ENCODE assay signal across 12 cellular contexts in genomic region chr1:204041232-204041767, GRCh38. TPM values are rescaled to one million over a fixed set of nuclear protein-coding genes. Genes with fewer than 3 reads are reported as not detected.
DNase-seq lines count a peak whose midpoint lies in the region; ATAC-seq and TF ChIP-seq lines count a peak whose summit lies in the region.
"Had no signal": no experiment of that assay in that cellular context is flagged by ENCODE, and none has a peak within 500 bp of the region (broad histone marks: within the 10 kb centered on the region; RNA-seq: fewer than 3 reads in every experiment).

No MANE protein-coding gene starts in this region.

- no peak overlapping the region for H2BK15ac ChIP-seq in IMR-90 (ENCODE audit: low read depth, low read length)
- no peak overlapping the region for H2BK15ac ChIP-seq in mesenchymal stem cell (ENCODE audit: low read depth, poor library complexity, severe bottlenecking)

- no peaks in the 10 kb centered on the region for H3K4me1 ChIP-seq in IMR-90 (ENCODE audit: control insufficient read depth, insufficient read depth, low read length)
- H3K4me1 ChIP-seq in esophagus muscularis mucosa, result peaks cover 13 to 43% (median 23%) of the 10 kb centered on the region in 4 donors
- H3K4me1 ChIP-seq in mesenchymal stem cell (ENCODE audit: control insufficient read depth, insufficient read depth, low read depth, low read length), result peaks cover 10% of the 10 kb centered on the region
- H3K4me1 ChIP-seq in suprapubic skin, result peaks cover 21% of the 10 kb centered on the region

- no peak overlapping the region for H3K4me2 ChIP-seq in IMR-90 (ENCODE audit: low read depth, low read length)
- no peak overlapping the region for H3K4me2 ChIP-seq in mesenchymal stem cell (ENCODE audit: low read length, poor library complexity, severe bottlenecking)

- H2BK120ac ChIP-seq in IMR-90 (ENCODE audit: low read depth, low read length) (no peak overlapping the region), mesenchymal stem cell (ENCODE audit: low read depth, low read length) (no peak overlapping the region)

- H3K18ac ChIP-seq in IMR-90 (ENCODE audit: low read depth, low read length) (no peak overlapping the region), mesenchymal stem cell (ENCODE audit: low read depth in 1 of 2, low read length in 2 of 2) (no peak overlapping the region)

- dilution Hi-C loops in IMR-90 (cut with HindIII; ENCODE audit: low sequenced_read_pairs, unreplicated experiment), result no loop called here

- H3K4ac ChIP-seq in IMR-90 (ENCODE audit: low read depth, low read length) (no peak overlapping the region), mesenchymal stem cell (ENCODE audit: low read depth in 1 of 2, low read length in 2 of 2) (no peak overlapping the region)

- no peak overlapping the region for H2AK9ac ChIP-seq in IMR-90 (replicated peaks; ENCODE audit: low read depth, low read length, poor library complexity)

- no TSS peak for BruUV-seq in IMR-90 (replicated peaks; lab: Mats Ljungman, UMichigan)

- peaks cover 32% of the 10 kb centered on the region for H3K27me3 ChIP-seq in IMR-90 (ENCODE audit: control insufficient read depth, insufficient read depth, low read length)
- no peaks in the 10 kb centered on the region for H3K27me3 ChIP-seq in esophagus muscularis mucosa
- H3K27me3 ChIP-seq in mesenchymal stem cell (ENCODE audit: control insufficient read depth in 1 of 2, insufficient read depth in 1 of 2, low read length in 2 of 2), result no peaks in the 10 kb centered on the region
- no peaks in the 10 kb centered on the region for H3K27me3 ChIP-seq in suprapubic skin
- H3K27me3 ChIP-seq: ascending aorta had no signal

- H2AK5ac ChIP-seq in IMR-90 (ENCODE audit: low read depth, low read length) (no peak overlapping the region), mesenchymal stem cell (ENCODE audit: low read length, severe bottlenecking) (no peak overlapping the region)

- no peaks in the 10 kb centered on the region for H3K36me3 ChIP-seq in IMR-90 (ENCODE audit: control insufficient read depth, insufficient read depth, low read length)
- no peaks in the 10 kb centered on the region for H3K36me3 ChIP-seq in esophagus muscularis mucosa
- H3K36me3 ChIP-seq in mesenchymal stem cell (ENCODE audit: control insufficient read depth in 1 of 2, insufficient read depth in 2 of 2, low read depth in 1 of 2, low read length in 2 of 2), result no peaks in the 10 kb centered on the region
- no peaks in the 10 kb centered on the region for H3K36me3 ChIP-seq in suprapubic skin
- H3K36me3 ChIP-seq: ascending aorta had no signal

- TF ChIP-seq EP300 in esophagus muscularis mucosa (IDR thresholded peaks at IDR 0.05), result no peak
- no peak for TF ChIP-seq EP300 in suprapubic skin (IDR thresholded peaks at IDR 0.05)

- intact Hi-C loops in IMR-90 (cut with micrococcal nuclease), result no loop called here
- intact Hi-C loops in esophagus muscularis mucosa (cut with DNase I), result no loop called here

- H2BK12ac ChIP-seq in mesenchymal stem cell (ENCODE audit: low read length in 2 of 2), result no peak overlapping the region

- TF ChIP-seq CTCF in IMR-90 (conservative IDR thresholded peaks at IDR 0.05; ENCODE audit: low read depth, low read length) (no peak), esophagus muscularis mucosa (IDR thresholded peaks at IDR 0.05) (no peak), suprapubic skin (IDR thresholded peaks at IDR 0.05) (no peak)

- H3K79me1 ChIP-seq in IMR-90 (ENCODE audit: low read depth in 1 of 2, low read length in 2 of 2) (no peaks in the 10 kb centered on the region), mesenchymal stem cell (replicated peaks; ENCODE audit: low read length, poor library complexity, severe bottlenecking) (no peaks in the 10 kb centered on the region)

- POLR2A ChIA-PET in IMR-90 (lab: Charles Lee; ENCODE audit: unreplicated experiment), result no interaction called here

- H3K23ac ChIP-seq in IMR-90 (ENCODE audit: low read depth, low read length) (no peak overlapping the region), mesenchymal stem cell (ENCODE audit: low read length in 2 of 2) (no peak overlapping the region)

- H3K4me3 ChIP-seq in IMR-90 (ENCODE audit: insufficient read depth, low read depth, low read length) (no peak overlapping the region), esophagus muscularis mucosa (no peak overlapping the region), mesenchymal stem cell (ENCODE audit: insufficient read depth in 1 of 2, low read depth in 1 of 2, low read length in 2 of 2) (peak overlapping the region in 1 of 2 experiments; percentile 64), suprapubic skin (no peak overlapping the region)
- H3K4me3 ChIP-seq: ascending aorta had no signal

- no peak overlapping the region for H3K9ac ChIP-seq in IMR-90 (ENCODE audit: low read depth, low read length)
- H3K9ac ChIP-seq in mesenchymal stem cell (ENCODE audit: low read length), result peak overlapping the region; percentile 88

- H3K14ac ChIP-seq in IMR-90 (replicated peaks; ENCODE audit: low read depth, low read length) (no peak overlapping the region), mesenchymal stem cell (ENCODE audit: low read length in 2 of 2) (no peak overlapping the region)

- TF ChIP-seq POLR2A in IMR-90 (IDR thresholded peaks at IDR 0.05; ENCODE audit: low read depth, low read length), result no peak
- no peak for TF ChIP-seq POLR2A in esophagus muscularis mucosa (IDR thresholded peaks at IDR 0.05; ENCODE audit: low read depth)
- no peak for TF ChIP-seq POLR2A in suprapubic skin (IDR thresholded peaks at IDR 0.05)

- no peak overlapping the region for H4K5ac ChIP-seq in IMR-90 (ENCODE audit: low read depth, low read length)

- no peaks in the 10 kb centered on the region for H4K20me1 ChIP-seq in IMR-90 (ENCODE audit: insufficient read depth, low read length)

- H3K56ac ChIP-seq in IMR-90 (ENCODE audit: extremely low read depth, insufficient read depth, low read length), result no peak overlapping the region

- H3K9me1 ChIP-seq in IMR-90 (ENCODE audit: insufficient read depth, low read length), result no peaks in the 10 kb centered on the region; the same call in 1 of the 2 replicates

- no peak overlapping the region for H2BK5ac ChIP-seq in IMR-90 (ENCODE audit: low read depth, low read length, poor library complexity, severe bottlenecking)
- no peak overlapping the region for H2BK5ac ChIP-seq in mesenchymal stem cell (ENCODE audit: low read depth, low read length, poor library complexity, severe bottlenecking)

- 30% methylated on average over 5 of the region's 10 CpGs; no CpG with 5 or more reads in 1 of the 2 experiments for WGBS in IMR-90 (ENCODE audit: extremely low coverage in 2 of 2, insufficient read length in 1 of 2), 2 experiments
- 47% methylated on average over 10 of the region's 10 CpGs for WGBS in esophagus muscularis mucosa
- 77% methylated on average over 8 of the region's 10 CpGs for WGBS in mesenchymal stem cell
- WGBS in suprapubic skin, result 35% methylated on average over 10 of the region's 10 CpGs

- H2AFZ ChIP-seq in IMR-90 (replicated peaks; ENCODE audit: low read length, poor library complexity), result no peak overlapping the region
- no peak overlapping the region for H2AFZ ChIP-seq in mesenchymal stem cell (ENCODE audit: low read depth, low read length)

- H4K8ac ChIP-seq in IMR-90 (ENCODE audit: low read depth in 2 of 2, low read length in 2 of 2) (no peak overlapping the region), mesenchymal stem cell (ENCODE audit: low read length) (no peak overlapping the region)

- H3K27ac ChIP-seq in IMR-90 (ENCODE audit: insufficient read depth, low read length) (no peak overlapping the region), esophagus muscularis mucosa (replicated peaks in 1 of 4) (peak overlapping the region; percentile 62 to 74 (median 64)), mesenchymal stem cell (ENCODE audit: low read length, poor library complexity, severe bottlenecking) (no peak overlapping the region), suprapubic skin (peak overlapping the region; percentile 89)

- DNase-seq in IMR-90, result no peak
- no peak for DNase-seq in esophagus muscularis mucosa (ENCODE audit: extremely low spot score)
- DNase-seq in mesenchymal stem cell, result no peak
- peak; percentile 82 to 85 for DNase-seq in suprapubic skin (ENCODE audit: low spot score in 2 of 2)
- DNase-seq in cerebellar cortex (ENCODE audit: low spot score), result no peak
- no peak for DNase-seq in midbrain (lab: John Stamatoyannopoulos, UW)
- no peak for DNase-seq in NCI-H2029 (lab: John Stamatoyannopoulos, UW)
- DNase-seq: DMS 273 treated with DMSO at 0.1 percent for 48 hours, MV-4-11, nucleus accumbens had no signal

- CTCF ChIA-PET in IMR-90 (lab: Yijun Ruan, JAX), result no interaction called here

- H4K91ac ChIP-seq in IMR-90 (ENCODE audit: insufficient read depth, low read depth, low read length) (no peak overlapping the region), mesenchymal stem cell (ENCODE audit: low read length) (no peak overlapping the region)

- no peak for TF ChIP-seq RAD21 in IMR-90 (IDR thresholded peaks at IDR 0.05; ENCODE audit: low read length)

- in situ Hi-C loops in IMR-90 (cut with MboI; ENCODE audit: low sequenced_read_pairs), result no loop called here

- H2BK20ac ChIP-seq in IMR-90 (ENCODE audit: low read depth, low read length), result no peak overlapping the region

- ATAC-seq in IMR-90 (ENCODE audit: low read depth) (peak; percentile 46), GM18520 (IDR thresholded peaks at IDR 0.05; ENCODE audit: unreplicated experiment) (no peak)

- H3K9me3 ChIP-seq in IMR-90 (ENCODE audit: control insufficient read depth, insufficient read depth, low read length) (peaks cover 3% of the 10 kb centered on the region; the same call in 1 of the 2 replicates), esophagus muscularis mucosa (no peaks in the 10 kb centered on the region), mesenchymal stem cell (ENCODE audit: control insufficient read depth, low read length) (no peaks in the 10 kb centered on the region), suprapubic skin (no peaks in the 10 kb centered on the region)
- H3K9me3 ChIP-seq: ascending aorta had no signal

TF ChIP-seq in IMR-90, 13 proteins besides CTCF, POLR2A, EP300 and RAD21 (continues in another document):
- TF ChIP-seq SMC3 (IDR thresholded peaks at IDR 0.05; ENCODE audit: low read depth, low read length) (no peak), BHLHE40 (IDR thresholded peaks at IDR 0.05; ENCODE audit: low read depth, low read length) (no peak)

RNA-seq across cellular contexts. Expression of gene SOX13, which starts 31.6 kb away (rescaled TPM):
- total RNA-seq in IMR-90 (2012; rRNA removed) (0.54 and 0.56 TPM in 2 replicates), esophagus muscularis mucosa (10 to 100 TPM; 13.3 to 25.6 (median 21.7) TPM), suprapubic skin (10 to 100 TPM; 10.1 to 20.6 (median 15.6) TPM)
- polyA plus RNA-seq in IMR-90 (2012; rRNA removed), result 3.5 TPM in 2 replicates
- polyA plus RNA-seq in IMR-90 (2012; cell fraction: cytosol; rRNA removed), result 3.2 and 3.5 TPM in 2 replicates
- 9.6 and 15.9 TPM in 2 replicates for polyA plus RNA-seq in IMR-90 (2012; cell fraction: nucleus; rRNA removed; ENCODE audit: low replicate concordance)
- polyA plus RNA-seq in mesenchymal stem cell (2013, experiment 1 of 2), result 5.9 TPM
- 5.8 TPM for polyA plus RNA-seq in mesenchymal stem cell (2013, experiment 2 of 2)

Comparison
In these comparisons a context has a peak if more than half of its experiments do, and no peak if none do; other contexts are left out.
1. DNase-seq: peak in suprapubic skin (2 of 2); none in IMR-90 (single experiment), esophagus muscularis mucosa (single experiment), mesenchymal stem cell (single experiment), cerebellar cortex (single experiment), midbrain (single experiment) and NCI-H2029 (single experiment).
2. H3K27ac ChIP-seq: peak in esophagus muscularis mucosa (4 of 4) and suprapubic skin (single experiment); none in IMR-90 (single experiment) and mesenchymal stem cell (single experiment).